In genomic region chr20:38812915-38813573, GRCh38 we compare ENCODE assay signal across 19 cellular contexts. TPM values are rescaled to one million over a fixed set of nuclear protein-coding genes. Genes with fewer than 3 reads are reported as not detected.
DNase-seq lines count a peak whose midpoint lies in the region; ATAC-seq and FAIRE-seq lines count a peak whose summit lies in the region.
"Had no signal": no experiment of that assay in that cellular context is flagged by ENCODE, and none has a peak within 500 bp of the region (broad histone marks: within the 10 kb centered on the region; RNA-seq: fewer than 3 reads in every experiment).

No MANE protein-coding gene starts in this region.

- no peaks in the 10 kb centered on the region for H3K36me3 ChIP-seq in small intestine (ENCODE audit: control insufficient read depth in 2 of 2, insufficient read depth in 2 of 2, low read length in 2 of 2)
- H3K36me3 ChIP-seq: WERI-Rb-1 had no signal

- peaks cover 83% of the 10 kb centered on the region for H3K36me3 Mint-ChIP-seq in stimulated activated naive CD8-positive, alpha-beta T cell treated with anti-CD3 and anti-CD28 coated beads, Interleukin-15, Interleukin-2, amounts not matched to agents 100 ng/mL and 50 ng/mL, for 24 hours (ENCODE audit: low read depth)

- no peak overlapping the region for H3K4me3 Mint-ChIP-seq in stimulated activated naive CD8-positive, alpha-beta T cell treated with anti-CD3 and anti-CD28 coated beads, Interleukin-15, Interleukin-2, amounts not matched to agents 100 ng/mL and 50 ng/mL, for 24 hours
- no peak overlapping the region for H3K4me3 Mint-ChIP-seq in stimulated activated naive CD8-positive, alpha-beta T cell treated with anti-CD3 and anti-CD28 coated beads, Interleukin-15, amount 100 ng/mL, for 72 hours
- H3K4me3 Mint-ChIP-seq: activated naive CD8-positive, alpha-beta T cell treated with anti-CD3 and anti-CD28 coated beads, Interleukin-2, amount 10 ng/mL, durations not matched to agents 7 days and 5 days had no signal

- H3K4me3 ChIP-seq in small intestine (ENCODE audit: low read depth in 1 of 2, low read length in 2 of 2), result no peak overlapping the region

- DNase-seq in stimulated activated naive CD8-positive, alpha-beta T cell treated with anti-CD3 and anti-CD28 coated beads, Interleukin-15, amount 100 ng/mL, for 72 hours, result no peak
- DNase-seq in NCI-H2171 treated with DMSO at 0.1 percent for 48 hours (lab: John Stamatoyannopoulos, UW), result peak; percentile 88
- peak; percentile 44 for DNase-seq in cerebellar cortex (ENCODE audit: low spot score)
- DNase-seq in substantia nigra (lab: John Stamatoyannopoulos, UW), result no peak
- no peak for DNase-seq in small intestine
- no peak for DNase-seq in SW 1271 (lab: John Stamatoyannopoulos, UW)
- DNase-seq: activated CD8-positive, alpha-beta memory T cell treated with anti-CD3 and anti-CD28 coated beads, Interleukin-2, amount 50 U/mL, for 4 hours; activated naive CD8-positive, alpha-beta T cell treated with anti-CD3 and anti-CD28 coated beads, Interleukin-2, amount 10 ng/mL, durations not matched to agents 7 days and 5 days; AML-193; hippocampal formation; IMR-90; NCI-H2081 treated with DMSO at 0.1 percent for 48 hours; NCI-H748 treated with DMSO at 0.1 percent for 48 hours; stimulated activated CD4-positive, alpha-beta T cell treated with anti-CD3 and anti-CD28 coated beads, Interleukin-2, amount 100 ng/mL, for 24 hours; WERI-Rb-1 had no signal

- no peaks in the 10 kb centered on the region for H3K9me3 Mint-ChIP-seq in stimulated activated naive CD8-positive, alpha-beta T cell treated with anti-CD3 and anti-CD28 coated beads, Interleukin-15, Interleukin-2, amounts not matched to agents 100 ng/mL and 50 ng/mL, for 24 hours
- H3K9me3 Mint-ChIP-seq in stimulated activated naive CD8-positive, alpha-beta T cell treated with anti-CD3 and anti-CD28 coated beads, Interleukin-15, amount 100 ng/mL, for 72 hours, result no peaks in the 10 kb centered on the region

- peaks cover 98% of the 10 kb centered on the region for H3K4me1 Mint-ChIP-seq in stimulated activated naive CD8-positive, alpha-beta T cell treated with anti-CD3 and anti-CD28 coated beads, Interleukin-15, Interleukin-2, amounts not matched to agents 100 ng/mL and 50 ng/mL, for 24 hours (ENCODE audit: low read depth)
- H3K4me1 Mint-ChIP-seq in stimulated activated naive CD8-positive, alpha-beta T cell treated with anti-CD3 and anti-CD28 coated beads, Interleukin-15, amount 100 ng/mL, for 72 hours, result peaks cover 97% of the 10 kb centered on the region

- H3K9me3 ChIP-seq in small intestine (ENCODE audit: control insufficient read depth, low read depth), result no peaks in the 10 kb centered on the region

- no peak for FAIRE-seq in small intestine (lab: Jason Lieb, UNC)
- FAIRE-seq: RCC 7860 had no signal

- WGBS in small intestine, 3 donors, result 78 to 85% (median 82%) methylated on average over 3 of the region's 3 CpGs

- H3K27ac ChIP-seq in substantia nigra (ENCODE audit: low read depth, low read length, poor library complexity, severe bottlenecking) (peak overlapping the region; percentile 53), small intestine (ENCODE audit: low read depth in 1 of 2, low read length in 1 of 2) (no peak overlapping the region)
- H3K27ac ChIP-seq: WERI-Rb-1 had no signal

- no peaks in the 10 kb centered on the region for H3K27me3 ChIP-seq in small intestine (ENCODE audit: control insufficient read depth in 2 of 2, insufficient read depth in 2 of 2, low read length in 2 of 2)

- no peaks in the 10 kb centered on the region for H3K4me1 ChIP-seq in small intestine (ENCODE audit: control insufficient read depth in 2 of 2, insufficient read depth in 1 of 2, low read depth in 1 of 2, low read length in 1 of 2)

- ATAC-seq in stimulated activated naive CD8-positive, alpha-beta T cell treated with anti-CD3 and anti-CD28 coated beads, Interleukin-15, amount 100 ng/mL, for 72 hours, result no peak
- no peak for ATAC-seq in GM21717 (IDR thresholded peaks at IDR 0.05; ENCODE audit: unreplicated experiment)
- ATAC-seq: sciatic nerve had no signal

- H3K27ac Mint-ChIP-seq in stimulated activated naive CD8-positive, alpha-beta T cell treated with anti-CD3 and anti-CD28 coated beads, Interleukin-15, Interleukin-2, amounts not matched to agents 100 ng/mL and 50 ng/mL, for 24 hours, result peak overlapping the region; percentile 67
- no peak overlapping the region for H3K27ac Mint-ChIP-seq in stimulated activated naive CD8-positive, alpha-beta T cell treated with anti-CD3 and anti-CD28 coated beads, Interleukin-15, amount 100 ng/mL, for 72 hours
- H3K27ac Mint-ChIP-seq: activated naive CD8-positive, alpha-beta T cell treated with anti-CD3 and anti-CD28 coated beads, Interleukin-2, amount 10 ng/mL, durations not matched to agents 7 days and 5 days had no signal

- no peaks in the 10 kb centered on the region for H3K27me3 Mint-ChIP-seq in stimulated activated naive CD8-positive, alpha-beta T cell treated with anti-CD3 and anti-CD28 coated beads, Interleukin-15, Interleukin-2, amounts not matched to agents 100 ng/mL and 50 ng/mL, for 24 hours
- no peaks in the 10 kb centered on the region for H3K27me3 Mint-ChIP-seq in stimulated activated naive CD8-positive, alpha-beta T cell treated with anti-CD3 and anti-CD28 coated beads, Interleukin-15, amount 100 ng/mL, for 72 hours
- H3K27me3 Mint-ChIP-seq: activated naive CD8-positive, alpha-beta T cell treated with anti-CD3 and anti-CD28 coated beads, Interleukin-2, amount 10 ng/mL, durations not matched to agents 7 days and 5 days had no signal

RNA-seq across cellular contexts. Expression of gene PPP1R16B, which starts 7.5 kb away (rescaled TPM):
- 10 to 100 TPM in 1 of 3 donors, 1 to 10 TPM in 1, under 1 TPM in 1; 0.89 to 11.9 (median 5.1) TPM for polyA plus RNA-seq in small intestine
- polyA plus RNA-seq: IMR-90 had no signal

Comparison
In these comparisons a context has a peak if more than half of its experiments do, and no peak if none do; other contexts are left out.
1. DNase-seq: peak in NCI-H2171 treated with DMSO at 0.1 percent for 48 hours (single experiment) and cerebellar cortex (single experiment); none in stimulated activated naive CD8-positive, alpha-beta T cell treated with anti-CD3 and anti-CD28 coated beads, Interleukin-15, amount 100 ng/mL, for 72 hours (0 of 2), substantia nigra (0 of 49), small intestine (single experiment) and SW 1271 (0 of 2).